In the genomic region with DNA sequence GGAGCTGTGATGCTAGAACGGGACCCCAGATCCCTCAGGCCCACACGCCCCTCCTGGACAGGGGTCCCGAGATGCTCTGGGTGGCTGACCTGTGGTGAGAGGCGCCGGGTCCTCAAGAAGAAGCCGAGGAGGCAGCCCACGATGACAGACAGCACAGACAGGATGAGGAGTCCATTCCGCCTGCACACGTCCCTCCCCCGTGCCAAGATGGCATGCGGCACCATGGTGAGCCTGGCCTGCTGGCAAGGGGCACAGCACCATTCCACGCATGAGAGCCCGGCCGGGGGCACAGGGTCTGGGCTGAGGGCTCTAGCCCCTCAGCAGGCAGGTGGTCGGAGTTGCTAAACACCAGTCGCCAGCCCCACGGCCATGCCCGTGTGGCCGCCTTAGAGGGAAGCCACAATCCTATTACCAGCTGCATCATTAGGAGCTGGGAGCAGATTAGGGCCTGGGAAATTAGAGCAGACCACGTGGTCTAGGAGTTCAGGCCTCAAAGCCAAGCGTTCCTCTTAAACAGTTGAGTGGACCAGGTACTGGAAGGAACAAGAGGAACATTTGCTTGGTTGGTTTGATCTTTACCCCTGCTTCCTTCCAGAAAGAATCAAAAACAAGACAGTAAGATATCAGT, we compare ENCODE assay signal across 18 cellular contexts. TPM values are rescaled to one million over a fixed set of nuclear protein-coding genes. Genes with fewer than 3 reads are reported as not detected.
"Had no signal": no experiment of that assay in that cellular context is flagged by ENCODE, and none has a peak within 500 bp of the region (broad histone marks: within the 10 kb centered on the region; RNA-seq: fewer than 3 reads in every experiment).

A gene (minus strand): TSS at position 413 of the 628 bp plus-strand sequence. CDS start 189 bp downstream, at position 224.

- H3K27me3 Mint-ChIP-seq: activated T-helper 17 cell treated with anti-CD3 and anti-CD28 coated beads, Interleukin-2, amount 50 U/mL, for 72 hours; effector memory CD8-positive, alpha-beta T cell had no signal

- H3K27ac Mint-ChIP-seq: activated naive CD4-positive, alpha-beta T cell treated with anti-CD3 and anti-CD28 coated beads, Interleukin-2, amount 10 ng/mL, durations not matched to agents 7 days and 5 days; activated T-helper 17 cell treated with anti-CD3 and anti-CD28 coated beads, Interleukin-2, amount 50 U/mL, for 72 hours; naive thymus-derived CD8-positive, alpha-beta T cell; T-helper 1 cell treated with Interleukin-12 subunit alpha and Interleukin-12 subunit beta and Interleukin-4 antibody, amounts not matched to agents 30 μg/mL and 1 μg/mL, for 36 hours; WTC11 had no signal

- H3K4me3 ChIP-seq: adrenal gland, lower lobe of right lung, right atrium auricular region had no signal

- H3K4me1 Mint-ChIP-seq: activated naive CD4-positive, alpha-beta T cell treated with anti-CD3 and anti-CD28 coated beads, Interleukin-2, amount 10 ng/mL, durations not matched to agents 7 days and 5 days; activated T-helper 17 cell treated with anti-CD3 and anti-CD28 coated beads, Interleukin-2, amount 50 U/mL, for 72 hours had no signal

- H3K27me3 ChIP-seq: adrenal gland, right atrium auricular region had no signal

- H3K4me3 Mint-ChIP-seq: activated naive CD4-positive, alpha-beta T cell treated with anti-CD3 and anti-CD28 coated beads, Interleukin-2, amount 10 ng/mL, durations not matched to agents 7 days and 5 days; activated T-helper 17 cell treated with anti-CD3 and anti-CD28 coated beads, Interleukin-2, amount 50 U/mL, for 72 hours; effector memory CD8-positive, alpha-beta T cell; immature natural killer cell; naive thymus-derived CD8-positive, alpha-beta T cell; T-helper 1 cell treated with Interleukin-12 subunit alpha and Interleukin-12 subunit beta and Interleukin-4 antibody, amounts not matched to agents 30 μg/mL and 1 μg/mL, for 36 hours; WTC11 had no signal

- ATAC-seq: activated T-helper 17 cell treated with anti-CD3 and anti-CD28 coated beads, Interleukin-2, amount 50 U/mL, for 72 hours; effector memory CD8-positive, alpha-beta T cell; left cardiac atrium; lower lobe of right lung; naive thymus-derived CD8-positive, alpha-beta T cell; WTC11 had no signal

- H3K9me3 ChIP-seq: adrenal gland had no signal

- H3K36me3 Mint-ChIP-seq: activated naive CD4-positive, alpha-beta T cell treated with anti-CD3 and anti-CD28 coated beads, Interleukin-2, amount 10 ng/mL, durations not matched to agents 7 days and 5 days had no signal

- H3K4me1 ChIP-seq: adrenal gland, parathyroid adenoma had no signal

- H3K36me3 ChIP-seq: adrenal gland, lower lobe of right lung, right atrium auricular region had no signal

- DNase-seq: activated CD4-positive, alpha-beta T cell treated with anti-CD3 and anti-CD28 coated beads for 48 hours; activated naive CD4-positive, alpha-beta T cell treated with anti-CD3 and anti-CD28 coated beads, Interleukin-2, amount 10 ng/mL, durations not matched to agents 7 days and 5 days; activated T-cell treated with anti-CD3 and anti-CD28 coated beads for 4 hours; central memory CD4-positive, alpha-beta T cell; effector memory CD8-positive, alpha-beta T cell; glutamatergic neuron; immature natural killer cell; left cardiac atrium; lower lobe of right lung; naive thymus-derived CD8-positive, alpha-beta T cell; small intestine had no signal

- H3K27ac ChIP-seq: adrenal gland, epithelial cell of prostate, lower lobe of right lung, parathyroid adenoma, right atrium auricular region had no signal

RNA-seq across cellular contexts. Expression of the gene that starts here (rescaled TPM):
- total RNA-seq: activated T-helper 17 cell treated with anti-CD3 and anti-CD28 coated beads, Interleukin-2, amount 50 U/mL, for 72 hours; naive thymus-derived CD8-positive, alpha-beta T cell; WTC11 had no signal
